8 cellular contexts compared by ENCODE assay signal in the genomic region with DNA sequence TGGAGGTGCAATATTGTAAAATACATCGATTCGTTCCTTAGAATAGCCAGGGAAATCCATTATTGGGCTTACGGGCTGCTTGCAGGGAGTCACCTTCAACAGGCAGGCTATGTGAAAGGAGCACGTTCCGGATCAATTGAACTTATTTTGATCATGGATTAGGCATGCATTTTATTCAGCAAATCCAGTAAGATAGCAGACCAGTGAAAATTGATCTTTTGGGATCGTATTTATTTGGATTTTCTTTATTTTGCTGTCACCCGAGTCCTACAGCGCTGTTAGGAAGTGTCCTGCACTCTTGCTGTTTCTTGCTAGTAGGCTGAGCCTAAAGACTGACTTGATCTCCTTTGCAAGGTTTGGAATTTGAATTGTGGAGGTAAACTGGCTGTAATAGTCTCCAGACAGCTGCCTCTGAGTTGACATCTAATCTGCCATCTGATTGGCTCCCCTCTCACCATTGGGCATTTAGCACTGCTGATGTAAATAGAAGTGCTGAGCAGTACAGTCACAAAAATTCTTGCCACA. TPM values are rescaled to one million over a fixed set of nuclear protein-coding genes. Genes with fewer than 3 reads are reported as not detected.
DNase-seq lines count a peak whose midpoint lies in the region; ATAC-seq and TF ChIP-seq lines count a peak whose summit lies in the region.

No MANE protein-coding gene starts in this region.

- peak overlapping the region; percentile 88 for H3K4me3 ChIP-seq in Caco-2 (ENCODE audit: low read depth, low read length)
- H3K4me3 ChIP-seq in lower leg skin (ENCODE audit: low read depth, poor library complexity, severe bottlenecking): peak overlapping the region; percentile 83

- WGBS in lower leg skin, 2 donors: 0 to 1% methylated on average over 8 of the region's 8 CpGs

- no peaks in the 10 kb centered on the region for H3K27me3 Mint-ChIP-seq in Caco-2 (ENCODE audit: insufficient read depth, unreplicated experiment)

- DNase-seq in Caco-2 (peak; percentile 69), NCI-H510A treated with DMSO at 0.1 percent for 48 hours (lab: John Stamatoyannopoulos, UW) (peak; percentile 90), lower leg skin (ENCODE audit: low spot score in 2 of 2) (peak in 1 of 2 donors; percentile 77)
- peak; percentile 46 to 52 for DNase-seq in activated CD4-positive, alpha-beta T cell treated with anti-CD3 and anti-CD28 coated beads for 4 hours
- DNase-seq in effector CD8-positive, alpha-beta T cell (lab: John Stamatoyannopoulos, UW): peak; percentile 13
- DNase-seq in stimulated activated naive CD4-positive, alpha-beta T cell (lab: John Stamatoyannopoulos, UW): peak in 5 of 6 experiments; percentile 29 to 65 (median 58)

- H3K9me3 Mint-ChIP-seq in Caco-2 (ENCODE audit: unreplicated experiment): no peaks in the 10 kb centered on the region

- no peak for TF ChIP-seq CTCF in Caco-2 (IDR thresholded peaks at IDR 0.05; ENCODE audit: insufficient read depth in 1 of 2, low read depth in 1 of 2, low read length in 1 of 2, severe bottlenecking in 1 of 2, unreplicated experiment in 1 of 2)
- no peak for TF ChIP-seq CTCF in lower leg skin (IDR thresholded peaks at IDR 0.05)

- CTCF ChIA-PET in Caco-2 (lab: Charles Lee): no interaction called here

- no peaks in the 10 kb centered on the region for H3K27me3 ChIP-seq in Caco-2 (replicated peaks; ENCODE audit: control insufficient read depth, insufficient read depth, low read length)

- no peaks in the 10 kb centered on the region for H3K4me1 Mint-ChIP-seq in Caco-2 (ENCODE audit: low read depth, unreplicated experiment)

- POLR2A ChIA-PET in Caco-2 (lab: Charles Lee): interaction anchor here (0.6 kb wide), 1 partner anchor 60 kb away, joined by 3 read pairs; no protein-coding TSS in a partner anchor

- TF ChIP-seq POLR2A in lower leg skin (IDR thresholded peaks at IDR 0.05): no peak

- intact Hi-C loops in Caco-2 (cut with micrococcal nuclease; ENCODE audit: unreplicated experiment) (loop anchor here (1.0 to 5.0 kb wide), 3 partner anchors 102 to 242 kb away; no protein-coding TSS in a partner anchor), lower leg skin (cut with DNase I; ENCODE audit: low total_unique reads) (no loop called here)

- H3K9me3 ChIP-seq in Caco-2: no peaks in the 10 kb centered on the region

- TSS peak; percentile 22 for BruUV-seq in Caco-2 (replicated peaks; lab: Mats Ljungman, UMichigan)

- H3K27ac Mint-ChIP-seq in Caco-2 (ENCODE audit: unreplicated experiment): peak overlapping the region; percentile 78

- peak overlapping the region; percentile 92 for H3K4me3 Mint-ChIP-seq in Caco-2 (ENCODE audit: unreplicated experiment)

- ATAC-seq in GM19397 (IDR thresholded peaks at IDR 0.05; ENCODE audit: unreplicated experiment): peak; percentile 29
- peak; percentile 42 for ATAC-seq in HG03520 (IDR thresholded peaks at IDR 0.05; ENCODE audit: unreplicated experiment)

- H3K4me1 ChIP-seq in Caco-2: peaks cover 16% of the 10 kb centered on the region

- H3K36me3 Mint-ChIP-seq in Caco-2 (ENCODE audit: insufficient read depth, unreplicated experiment): peaks cover 6% of the 10 kb centered on the region

- no peaks in the 10 kb centered on the region for H3K36me3 ChIP-seq in Caco-2 (ENCODE audit: control insufficient read depth, insufficient read depth, low read length)

RNA-seq across cellular contexts. Expression of a gene that starts 3.0 kb away (rescaled TPM):
- total RNA-seq in Caco-2 (2022) (58.8 and 62.2 TPM in 2 replicates), lower leg skin (100 to 1,000 TPM in 3 of 4 donors, 10 to 100 TPM in 1; 87.3 to 132 (median 102) TPM)
